Comparison of ENCODE assay signal across 17 cellular contexts in genomic region chr13:94987869-94988268, GRCh38.
DNase-seq lines count a peak whose midpoint lies in the region; ATAC-seq, FAIRE-seq and TF ChIP-seq lines count a peak whose summit lies in the region.
"Had no signal": no experiment of that assay in that cellular context is flagged by ENCODE, and none has a peak within 500 bp of the region (broad histone marks: within the 10 kb centered on the region; RNA-seq: fewer than 3 reads in every experiment).

No MANE protein-coding gene starts in this region.

- H3K4me1 ChIP-seq in PC-3 (ENCODE audit: insufficient read depth, low read length) (peaks cover 5% of the 10 kb centered on the region), foreskin keratinocyte (no peaks in the 10 kb centered on the region), heart left ventricle (no peaks in the 10 kb centered on the region)
- H3K4me1 ChIP-seq: A549, BE2C had no signal

- TF ChIP-seq POLR2A in heart left ventricle (IDR thresholded peaks at IDR 0.05): no peak

- H3K27ac ChIP-seq in PC-3 (ENCODE audit: low read length): peak overlapping the region; percentile 64
- no peak overlapping the region for H3K27ac ChIP-seq in foreskin keratinocyte
- no peak overlapping the region for H3K27ac ChIP-seq in heart left ventricle
- H3K27ac ChIP-seq: A549 had no signal

- H3K9ac ChIP-seq in PC-3 (ENCODE audit: low read length): no peak overlapping the region

- H3K36me3 ChIP-seq in PC-3 (ENCODE audit: low read depth, low read length) (no peaks in the 10 kb centered on the region), bronchial epithelial cell (ENCODE audit: control insufficient read depth, insufficient read depth, low read length) (no peaks in the 10 kb centered on the region), heart left ventricle (no peaks in the 10 kb centered on the region)
- H3K36me3 ChIP-seq: BE2C had no signal

- peak; percentile 99 for ATAC-seq in PC-3
- ATAC-seq in foreskin keratinocyte: peak; percentile 44
- ATAC-seq in heart left ventricle: no peak

- 94 to 100% (median 97%) methylated on average over 1 of the region's 1 CpG for WGBS in heart left ventricle, 4 donors

- H3F3A ChIP-seq in PC-3 (ENCODE audit: low read length, unreplicated experiment): no peaks in the 10 kb centered on the region

- H3K4me3 ChIP-seq in PC-3 (ENCODE audit: low read length): no peak overlapping the region
- no peak overlapping the region for H3K4me3 ChIP-seq in bronchial epithelial cell (ENCODE audit: low read depth, low read length)
- H3K4me3 ChIP-seq in heart left ventricle: no peak overlapping the region
- H3K4me3 ChIP-seq: A549 had no signal

- no peaks in the 10 kb centered on the region for H3K27me3 ChIP-seq in PC-3 (ENCODE audit: low read length)
- no peaks in the 10 kb centered on the region for H3K27me3 ChIP-seq in bronchial epithelial cell (ENCODE audit: control insufficient read depth, insufficient read depth, low read length)
- peaks cover 23% of the 10 kb centered on the region for H3K27me3 ChIP-seq in foreskin keratinocyte
- H3K27me3 ChIP-seq in heart left ventricle: peaks cover 0 to 12% (median 0%) of the 10 kb centered on the region in 9 donors

- CTCF ChIA-PET in PC-3 (lab: Charles Lee): interaction anchor here (0.6 to 1.0 kb wide), 3 partner anchors 21 to 169 kb away, joined by 3 to 7 read pairs (median 3); no protein-coding TSS in a partner anchor

- intact Hi-C loops in PC-3 (cut with micrococcal nuclease) (no loop called here), heart left ventricle (cut with DNase I) (no loop called here)

- POLR2A ChIA-PET in PC-3 (lab: Charles Lee; ENCODE audit: unreplicated experiment): no interaction called here

- FAIRE-seq in bronchial epithelial cell (lab: Jason Lieb, UNC): no peak
- FAIRE-seq: A549, HTR-8/SVneo had no signal

- BruUV-seq in PC-3 (replicated peaks; lab: Mats Ljungman, UMichigan): no TSS peak

- DNase-seq in ELR (ENCODE audit: low read depth) (peak; percentile 71), PC-3 (peak; percentile 83), bronchial epithelial cell (ENCODE audit: low read depth) (peak; percentile 79), foreskin keratinocyte (peak in 1 of 2 donors; percentile 21), globus pallidus (ENCODE audit: low spot score) (no peak), NCI-H187 treated with DMSO at 0.1 percent for 48 hours (lab: John Stamatoyannopoulos, UW) (no peak), H4 (ENCODE audit: low spot score) (no peak), heart left ventricle (no peak)
- DNase-seq: BE2C; KG1; NCI-H1105; NCI-H226; NCI-H748 treated with DMSO at 0.1 percent for 48 hours; NK-92 treated with Interleukin-12 subunit alpha and Interleukin-12 subunit beta, amount 100 ng/mL, for 24 hours; SW 1271 had no signal

- no peaks in the 10 kb centered on the region for H4K20me1 ChIP-seq in PC-3 (ENCODE audit: low read length)

- H3K9me2 ChIP-seq in PC-3 (replicated peaks; ENCODE audit: low read length): no peaks in the 10 kb centered on the region

- H3K4me2 ChIP-seq in PC-3 (ENCODE audit: low read length): no peak overlapping the region
- H3K4me2 ChIP-seq: A549 had no signal

- no peak overlapping the region for H2AFZ ChIP-seq in PC-3 (ENCODE audit: low read length)

- no peaks in the 10 kb centered on the region for H3K9me3 ChIP-seq in PC-3 (ENCODE audit: low read length)
- H3K9me3 ChIP-seq in heart left ventricle: no peaks in the 10 kb centered on the region
- H3K9me3 ChIP-seq: A549, BE2C had no signal

- TF ChIP-seq CTCF in PC-3 (conservative IDR thresholded peaks at IDR 0.05; ENCODE audit: low read depth, low read length) (no peak), bronchial epithelial cell (IDR thresholded peaks at IDR 0.05; ENCODE audit: insufficient read depth, low read length, severe bottlenecking) (no peak), foreskin keratinocyte (conservative IDR thresholded peaks at IDR 0.05) (no peak), heart left ventricle (IDR thresholded peaks at IDR 0.05) (no peak)

- no peaks in the 10 kb centered on the region for H3K79me2 ChIP-seq in PC-3 (ENCODE audit: low read length)

Comparison
In these comparisons a context has a peak if more than half of its experiments do, and no peak if none do; other contexts are left out.
1. DNase-seq: peak in ELR (single experiment), PC-3 (single experiment) and bronchial epithelial cell (single experiment); none in globus pallidus (single experiment), NCI-H187 treated with DMSO at 0.1 percent for 48 hours (single experiment), H4 (single experiment) and heart left ventricle (0 of 5).
2. ATAC-seq: peak in PC-3 (single experiment) and foreskin keratinocyte (single experiment); none in heart left ventricle (0 of 4).